21 cellular contexts compared by ENCODE assay signal in the genomic region with DNA sequence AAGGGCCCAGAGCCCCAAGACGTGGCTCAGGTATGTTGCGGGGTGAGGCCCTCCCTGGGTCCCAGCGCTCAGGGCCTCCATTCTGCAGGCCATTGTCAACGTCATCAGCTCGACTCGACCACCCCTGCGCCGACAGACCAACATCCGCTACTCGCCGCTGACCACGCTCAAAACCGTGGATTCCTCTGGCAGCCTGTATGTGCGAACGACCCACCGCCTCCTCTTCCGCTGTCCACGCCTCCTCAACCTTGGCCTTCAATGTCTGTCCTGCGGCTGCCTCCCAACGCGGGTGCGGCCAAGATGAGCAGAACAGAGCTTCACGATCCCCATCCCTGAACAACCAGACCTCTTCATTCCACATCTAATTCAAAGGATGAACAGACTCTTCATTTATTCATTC. TPM values are rescaled to one million over a fixed set of nuclear protein-coding genes. Genes with fewer than 3 reads are reported as not detected.
DNase-seq lines count a peak whose midpoint lies in the region; ATAC-seq, FAIRE-seq and TF ChIP-seq lines count a peak whose summit lies in the region.
"Had no signal": no experiment of that assay in that cellular context is flagged by ENCODE, and none has a peak within 500 bp of the region (broad histone marks: within the 10 kb centered on the region; RNA-seq: fewer than 3 reads in every experiment).

No MANE protein-coding gene starts in this region.

- H3K9ac ChIP-seq in H9 (ENCODE audit: extremely low read depth, insufficient read length, low read length) (no peak overlapping the region), kidney (ENCODE audit: low read length in 2 of 2) (no peak overlapping the region)

- H4K20me1 ChIP-seq in H9 (ENCODE audit: control insufficient read depth, insufficient read depth, insufficient read length) = no peaks in the 10 kb centered on the region

- no peak overlapping the region for H3K4me3 ChIP-seq in kidney (ENCODE audit: low read length in 2 of 2)
- H3K4me3 ChIP-seq: A549 had no signal

- H3K9me3 ChIP-seq in H9 (ENCODE audit: control insufficient read depth, low read depth, low read length) (no peaks in the 10 kb centered on the region), kidney (ENCODE audit: control insufficient read depth in 1 of 2, low read length in 2 of 2) (no peaks in the 10 kb centered on the region)
- H3K9me3 ChIP-seq: A549 had no signal

- no peaks in the 10 kb centered on the region for H3K36me3 ChIP-seq in kidney (ENCODE audit: control insufficient read depth in 1 of 2, insufficient read depth in 2 of 2, low read length in 2 of 2)

- H3K9me3 Mint-ChIP-seq in H9 = no peaks in the 10 kb centered on the region; a peak in 1 of 5 replicates
- no peaks in the 10 kb centered on the region for H3K9me3 Mint-ChIP-seq in activated T-helper 17 cell treated with anti-CD3 and anti-CD28 coated beads, Interleukin-2, amount 50 U/mL, for 72 hours
- no peaks in the 10 kb centered on the region for H3K9me3 Mint-ChIP-seq in neural crest cell
- H3K9me3 Mint-ChIP-seq: CD8-positive, alpha-beta T cell had no signal

- no peak overlapping the region for H2BK5ac ChIP-seq in H9 (ENCODE audit: insufficient read length, low read length)

- H3K36me3 Mint-ChIP-seq in H9 (ENCODE audit: insufficient read depth in 1 of 3, low read depth in 3 of 3) (no peaks in the 10 kb centered on the region), neural crest cell (ENCODE audit: low read depth) (no peaks in the 10 kb centered on the region)
- H3K36me3 Mint-ChIP-seq in activated T-helper 17 cell treated with anti-CD3 and anti-CD28 coated beads, Interleukin-2, amount 50 U/mL, for 72 hours (ENCODE audit: low read depth) = no peaks in the 10 kb centered on the region
- H3K36me3 Mint-ChIP-seq: CD14-positive monocyte; CD8-positive, alpha-beta T cell had no signal

- no peak overlapping the region for H3K23ac ChIP-seq in H9 (ENCODE audit: insufficient read length, low read depth, low read length)

- no CpG with 5 or more reads among the region's 23 CpGs for WGBS in H9 (ENCODE audit: extremely low coverage, insufficient read length, low lambda C conversion rate)

- H3K27me3 ChIP-seq in H9 (ENCODE audit: insufficient read depth, low read length) = no peaks in the 10 kb centered on the region

- H3K18ac ChIP-seq in H9 (ENCODE audit: insufficient read length, low read depth, low read length) = no peak overlapping the region

- no peak overlapping the region for H3T11ph ChIP-seq in H9 (ENCODE audit: low read length)

- no peaks in the 10 kb centered on the region for H3K79me1 ChIP-seq in H9 (ENCODE audit: insufficient read depth, low read depth, low read length, poor library complexity, severe bottlenecking)

- peak overlapping the region in 1 of 3 experiments; percentile 79; a peak in 1 of 7 replicates for H3K27ac Mint-ChIP-seq in H9
- H3K27ac Mint-ChIP-seq in activated T-helper 17 cell treated with anti-CD3 and anti-CD28 coated beads, Interleukin-2, amount 50 U/mL, for 72 hours = peak overlapping the region; percentile 41
- H3K27ac Mint-ChIP-seq in neural crest cell (ENCODE audit: unreplicated experiment) = peak overlapping the region; percentile 81
- H3K27ac Mint-ChIP-seq: CD8-positive, alpha-beta T cell had no signal

- no peak overlapping the region for H2BK120ac ChIP-seq in H9 (ENCODE audit: low read depth, low read length, poor library complexity, severe bottlenecking)

- H3K27me3 Mint-ChIP-seq in H9 (ENCODE audit: low read depth) (peaks cover 15% of the 10 kb centered on the region), neural crest cell (ENCODE audit: low read depth) (peaks cover 14% of the 10 kb centered on the region)
- peaks cover 3% of the 10 kb centered on the region for H3K27me3 Mint-ChIP-seq in activated T-helper 17 cell treated with anti-CD3 and anti-CD28 coated beads, Interleukin-2, amount 50 U/mL, for 72 hours

- H4K5ac ChIP-seq in H9 (ENCODE audit: insufficient read length, low read depth, low read length) = peak overlapping the region; percentile 65

- H3K4me3 Mint-ChIP-seq in H9 (no peak overlapping the region), neural crest cell (no peak overlapping the region)
- H3K4me3 Mint-ChIP-seq in activated T-helper 17 cell treated with anti-CD3 and anti-CD28 coated beads, Interleukin-2, amount 50 U/mL, for 72 hours = no peak overlapping the region
- H3K4me3 Mint-ChIP-seq: CD14-positive monocyte; CD8-positive, alpha-beta T cell had no signal

- no peaks in the 10 kb centered on the region for H3K23me2 ChIP-seq in H9 (ENCODE audit: insufficient read length, low read depth, low read length, poor library complexity, severe bottlenecking)

- H4K91ac ChIP-seq in H9 (ENCODE audit: insufficient read length, low read depth, low read length) = no peak overlapping the region

- no peaks in the 10 kb centered on the region for H3K79me2 ChIP-seq in H9 (ENCODE audit: insufficient read depth, low read length)

- H3K27ac ChIP-seq in H9 (ENCODE audit: insufficient read length, low read depth, low read length) = no peak overlapping the region
- no peak overlapping the region for H3K27ac ChIP-seq in kidney (ENCODE audit: low read depth in 2 of 2, low read length in 2 of 2)
- H3K27ac ChIP-seq: A549 had no signal

- no peak overlapping the region for H4K8ac ChIP-seq in H9 (replicated peaks; ENCODE audit: insufficient read length, low read depth, low read length)

- no peak overlapping the region; the same call in 1 of the 2 replicates for H3K14ac ChIP-seq in H9 (ENCODE audit: insufficient read depth, low read length)

- TF ChIP-seq CTCF in H9 (conservative IDR thresholded peaks at IDR 0.05) (no peak), neural crest cell (conservative IDR thresholded peaks at IDR 0.05) (no peak), kidney (IDR thresholded peaks at IDR 0.05; ENCODE audit: borderline replicate concordance, extremely low read depth, insufficient read depth) (no peak)

- no peak overlapping the region for H3K4me2 ChIP-seq in H9 (ENCODE audit: insufficient read depth, insufficient read length, low read length)
- H3K4me2 ChIP-seq: A549 had no signal

- H3K56ac ChIP-seq in H9 (ENCODE audit: insufficient read length, low read depth, low read length) = no peak overlapping the region

- H2AFZ ChIP-seq in H9 (ENCODE audit: low read length) = no peak overlapping the region

- intact Hi-C loops in kidney (cut with DNase I) = no loop called here

- no peak for FAIRE-seq in kidney (lab: Jason Lieb, UNC)
- FAIRE-seq: A549, D721Med, G401.6, GM12891, GM19239, HepG2 had no signal

- no peak overlapping the region for H2BK12ac ChIP-seq in H9 (ENCODE audit: insufficient read length, low read depth, low read length)

- no peak overlapping the region for H2BK15ac ChIP-seq in H9 (ENCODE audit: low read depth, low read length)

- H3K4me1 ChIP-seq in H9 (ENCODE audit: insufficient read depth, low read length) (no peaks in the 10 kb centered on the region), kidney (ENCODE audit: control insufficient read depth in 1 of 2, insufficient read depth in 1 of 2, low read depth in 1 of 2, low read length in 2 of 2) (no peaks in the 10 kb centered on the region)
- H3K4me1 ChIP-seq: A549 had no signal

- ATAC-seq in activated T-helper 17 cell treated with anti-CD3 and anti-CD28 coated beads, Interleukin-2, amount 50 U/mL, for 72 hours (replicated peaks) = no peak
- no peak for ATAC-seq in HG03378 (IDR thresholded peaks at IDR 0.05; ENCODE audit: unreplicated experiment)
- ATAC-seq in GM19328 (IDR thresholded peaks at IDR 0.05; ENCODE audit: unreplicated experiment) = no peak
- ATAC-seq: A549; CD8-positive, alpha-beta T cell; HepG2 had no signal

- H3K4ac ChIP-seq in H9 (ENCODE audit: low read depth, low read length) = no peak overlapping the region

- H3K4me1 Mint-ChIP-seq in H9 (no peaks in the 10 kb centered on the region), neural crest cell (no peaks in the 10 kb centered on the region)
- peaks cover 10% of the 10 kb centered on the region for H3K4me1 Mint-ChIP-seq in activated T-helper 17 cell treated with anti-CD3 and anti-CD28 coated beads, Interleukin-2, amount 50 U/mL, for 72 hours
- H3K4me1 Mint-ChIP-seq: CD14-positive monocyte had no signal

- H2AK5ac ChIP-seq in H9 (ENCODE audit: insufficient read length, low read length) = no peak overlapping the region

- no peak for DNase-seq in H9
- no peak for DNase-seq in neural crest cell (ENCODE audit: low read depth, low spot score)
- DNase-seq in kidney = no peak
- DNase-seq: CD8-positive, alpha-beta T cell; COR-L47; DMS153; DMS79 treated with DMSO at 0.1 percent for 48 hours; EL had no signal

- no peak overlapping the region for H2BK20ac ChIP-seq in H9 (ENCODE audit: low read depth, low read length, poor library complexity, severe bottlenecking)

RNA-seq across cellular contexts. Expression of gene RDH8, which starts 8.2 kb away (rescaled TPM):
- 0.13 TPM in 1 of 2 replicates, not detected in the other for total RNA-seq in H9 (2021)
- total RNA-seq in activated T-helper 17 cell treated with anti-CD3 and anti-CD28 coated beads, Interleukin-2, amount 50 U/mL, for 72 hours = under 1 TPM in 1 of 2 donors, not detected in 1; 0.26 TPM
- not detected in 2 replicates for total RNA-seq in neural crest cell
- total RNA-seq in kidney = not detected
- polyA plus RNA-seq in kidney (ENCODE audit: insufficient read depth, low read depth, low replicate concordance) = not detected
- total RNA-seq: CD8-positive, alpha-beta T cell; H4; HepG2; HT1080 had no signal
- polyA plus RNA-seq: AG04450, CD14-positive monocyte, HepG2 had no signal

RNA-seq across cellular contexts. Expression of gene COL5A3, which starts 11.1 kb away (rescaled TPM):
- total RNA-seq in H9 (2021) (0.70 and 0.72 TPM in 2 replicates), neural crest cell (0.61 and 0.86 TPM in 2 replicates), kidney (5.1 TPM)
- total RNA-seq in activated T-helper 17 cell treated with anti-CD3 and anti-CD28 coated beads, Interleukin-2, amount 50 U/mL, for 72 hours = 10 to 100 TPM in 1 of 2 donors, 1 to 10 TPM in 1; 6.1 to 32.1 TPM
- 0.97 TPM for polyA plus RNA-seq in kidney (ENCODE audit: insufficient read depth, low read depth, low replicate concordance)
- total RNA-seq: H4, HT1080 had no signal
- polyA plus RNA-seq: CD14-positive monocyte, HepG2 had no signal
